ENCODE assay signal across 8 cellular contexts in the genomic region with DNA sequence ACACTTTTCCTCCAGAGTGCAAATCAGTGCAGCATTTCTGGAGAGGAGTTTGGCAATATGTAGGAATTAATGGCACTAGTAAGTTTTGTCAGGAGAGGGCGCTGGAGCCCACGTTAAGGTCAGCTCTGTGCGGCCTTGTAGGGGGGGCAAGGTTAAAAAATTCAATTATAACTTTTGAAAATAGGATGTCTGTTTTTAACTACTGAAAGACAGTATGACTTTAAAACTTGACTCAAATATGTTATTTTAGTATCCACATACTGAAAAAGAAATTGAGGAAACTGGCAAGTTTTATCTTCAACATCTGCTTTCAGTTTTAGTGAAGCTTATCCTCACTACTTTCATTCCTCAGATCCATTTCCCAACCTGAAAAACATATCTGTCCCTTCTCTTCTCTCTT. TPM values are rescaled to one million over a fixed set of nuclear protein-coding genes. Genes with fewer than 3 reads are reported as not detected.
A peak's percentile ranks its signal among the peaks of the same experiment; 100 is the strongest.
DNase-seq lines count a peak whose midpoint lies in the region; ATAC-seq and TF ChIP-seq lines count a peak whose summit lies in the region.

No MANE protein-coding gene starts in this region.

- TF ChIP-seq CTCF in LNCAP (IDR thresholded peaks at IDR 0.05) (peak; percentile 72), heart left ventricle (IDR thresholded peaks at IDR 0.05) (peak; percentile 36 to 77 (median 59))

- TF ChIP-seq POLR2A in heart left ventricle (IDR thresholded peaks at IDR 0.05): no peak

- H3K36me3 Mint-ChIP-seq in activated T-helper 17 cell treated with anti-CD3 and anti-CD28 coated beads, Interleukin-2, amount 50 U/mL, for 72 hours (ENCODE audit: low read depth): peaks cover 9% of the 10 kb centered on the region

- peak overlapping the region in 1 of 12 donors; percentile 7 for H3K4me3 ChIP-seq in heart left ventricle

- H3K27me3 ChIP-seq in heart left ventricle: no peaks in the 10 kb centered on the region

- no peaks in the 10 kb centered on the region for H3K9me3 ChIP-seq in heart left ventricle

- peak overlapping the region in 9 of 12 donors; percentile 5 to 76 (median 36) for H3K27ac ChIP-seq in heart left ventricle

- peaks cover 0 to 41% (median 17%) of the 10 kb centered on the region in 9 donors for H3K36me3 ChIP-seq in heart left ventricle

- H3K4me3 Mint-ChIP-seq in activated T-helper 17 cell treated with anti-CD3 and anti-CD28 coated beads, Interleukin-2, amount 50 U/mL, for 72 hours: no peak overlapping the region

- H3K27me3 Mint-ChIP-seq in activated T-helper 17 cell treated with anti-CD3 and anti-CD28 coated beads, Interleukin-2, amount 50 U/mL, for 72 hours: no peaks in the 10 kb centered on the region

- no peak overlapping the region for H3K27ac Mint-ChIP-seq in activated T-helper 17 cell treated with anti-CD3 and anti-CD28 coated beads, Interleukin-2, amount 50 U/mL, for 72 hours

- peak; percentile 13 for DNase-seq in activated CD8-positive, alpha-beta memory T cell treated with anti-CD3 and anti-CD28 coated beads, Interleukin-2, amount 50 U/mL, for 1 hour (ENCODE audit: extremely low read depth)
- DNase-seq in activated CD8-positive, alpha-beta memory T cell treated with anti-CD3 and anti-CD28 coated beads, Interleukin-2, amount 50 U/mL, for 48 hours: no peak
- DNase-seq in H4 (ENCODE audit: low spot score): peak; percentile 47
- peak in 3 of 5 donors; percentile 24 to 48 (median 31) for DNase-seq in heart left ventricle
- peak; percentile 23 for DNase-seq in stimulated activated CD4-positive, alpha-beta T cell treated with anti-CD3 and anti-CD28 coated beads, Interleukin-15, amount 100 ng/mL, for 24 hours
- DNase-seq in A172 (ENCODE audit: low spot score): no peak

- WGBS in heart left ventricle, 4 donors: 9 to 21% (median 13%) methylated on average over 3 of the region's 3 CpGs

- peaks cover 0 to 21% (median 2%) of the 10 kb centered on the region in 12 donors for H3K4me1 ChIP-seq in heart left ventricle

- no peaks in the 10 kb centered on the region for H3K4me1 Mint-ChIP-seq in activated T-helper 17 cell treated with anti-CD3 and anti-CD28 coated beads, Interleukin-2, amount 50 U/mL, for 72 hours

- no peaks in the 10 kb centered on the region for H3K9me3 Mint-ChIP-seq in activated T-helper 17 cell treated with anti-CD3 and anti-CD28 coated beads, Interleukin-2, amount 50 U/mL, for 72 hours

- ATAC-seq in activated T-helper 17 cell treated with anti-CD3 and anti-CD28 coated beads, Interleukin-2, amount 50 U/mL, for 72 hours (replicated peaks): peak; percentile 45
- ATAC-seq in heart left ventricle: peak in 3 of 4 donors; percentile 52 to 70 (median 65)

- intact Hi-C loops in heart left ventricle (cut with DNase I): loop anchor here in 5 of 10 donors (5.0 to 10.0 kb wide), 3 partner anchors 114 to 491 kb away; no protein-coding TSS in a partner anchor

RNA-seq across cellular contexts. Expression of a gene that starts 30.9 kb away (rescaled TPM):
- total RNA-seq in H4 (2014; rRNA removed; shearing (Covaris generic)): 4.5 and 7.0 TPM in 2 replicates
- total RNA-seq in activated T-helper 17 cell treated with anti-CD3 and anti-CD28 coated beads, Interleukin-2, amount 50 U/mL, for 72 hours: under 1 TPM in 1 of 2 donors, not detected in 1; 0.11 TPM
- total RNA-seq in heart left ventricle: under 1 TPM in 5 of 9 donors, not detected in 4; 0.16 to 0.73 (median 0.35) TPM
- under 1 TPM; 0.11 to 0.23 TPM for polyA plus RNA-seq in heart left ventricle
- 0.10 TPM in 1 of 2 replicates, not detected in the other for total RNA-seq in A172 (2014; rRNA removed; shearing (Covaris generic))

RNA-seq across cellular contexts. Expression of a gene that starts 37.4 kb away (rescaled TPM):
- 34.8 and 37.3 TPM in 2 replicates for total RNA-seq in H4 (2014; rRNA removed; shearing (Covaris generic))
- 10 to 100 TPM; 17.6 to 22.4 TPM for total RNA-seq in activated T-helper 17 cell treated with anti-CD3 and anti-CD28 coated beads, Interleukin-2, amount 50 U/mL, for 72 hours
- 10 to 100 TPM in 6 of 9 donors, 1 to 10 TPM in 3; 6.6 to 28.0 (median 13.4) TPM for total RNA-seq in heart left ventricle
- 10 to 100 TPM; 17.8 to 22.9 TPM for polyA plus RNA-seq in heart left ventricle
- 107 and 159 TPM in 2 replicates for total RNA-seq in A172 (2014; rRNA removed; shearing (Covaris generic))

Comparison
In these comparisons a context has a peak if more than half of its experiments do, and no peak if none do; other contexts are left out.
1. DNase-seq: peak in activated CD8-positive, alpha-beta memory T cell treated with anti-CD3 and anti-CD28 coated beads, Interleukin-2, amount 50 U/mL, for 1 hour (single experiment), H4 (single experiment), heart left ventricle (3 of 5) and stimulated activated CD4-positive, alpha-beta T cell treated with anti-CD3 and anti-CD28 coated beads, Interleukin-15, amount 100 ng/mL, for 24 hours (single experiment); none in activated CD8-positive, alpha-beta memory T cell treated with anti-CD3 and anti-CD28 coated beads, Interleukin-2, amount 50 U/mL, for 48 hours (single experiment) and A172 (single experiment).